ENCODE assay signal across 24 cellular contexts in genomic region chr11:60945295-60945667, GRCh38. TPM values are rescaled to one million over a fixed set of nuclear protein-coding genes. Genes with fewer than 3 reads are reported as not detected.
"Had no signal": no experiment of that assay in that cellular context is flagged by ENCODE, and none has a peak within 500 bp of the region (broad histone marks: within the 10 kb centered on the region; RNA-seq: fewer than 3 reads in every experiment).

No MANE protein-coding gene starts in this region.

- H3K36me3 Mint-ChIP-seq: mesothelial cell of epicardium, natural killer cell had no signal

- H3K4me3 Mint-ChIP-seq: effector memory CD8-positive, alpha-beta T cell; mesothelial cell of epicardium; natural killer cell; neural crest cell had no signal

- H3K27ac Mint-ChIP-seq: effector memory CD8-positive, alpha-beta T cell; mesothelial cell of epicardium; natural killer cell; progenitor cell of endocrine pancreas had no signal

- H3K9me3 Mint-ChIP-seq: effector memory CD8-positive, alpha-beta T cell; mesothelial cell of epicardium; natural killer cell; neural crest cell had no signal

- H3K9me3 ChIP-seq: esophagus muscularis mucosa, gastrocnemius medialis, heart right ventricle, pancreas, suprapubic skin, thyroid gland, upper lobe of left lung, uterus had no signal

- H3K4me3 ChIP-seq: esophagus muscularis mucosa, gastrocnemius medialis, heart right ventricle, pancreas, suprapubic skin, thyroid gland, upper lobe of left lung, uterus had no signal

- DNase-seq: effector memory CD8-positive, alpha-beta T cell; gastrocnemius medialis; heart right ventricle; hypothalamus; kidney glomerular epithelial cell; mammary epithelial cell; natural killer cell; nucleus accumbens; small intestine; stimulated activated CD4-positive, alpha-beta T cell treated with anti-CD3 and anti-CD28 coated beads, Interleukin-12 subunit alpha, Interleukin-12 subunit beta, amount 100 ng/mL, for 4 hours; stimulated activated naive CD8-positive, alpha-beta T cell treated with anti-CD3 and anti-CD28 coated beads, Interleukin-15, Interleukin-2, amounts not matched to agents 100 U/mL and 50 U/mL, for 24 hours; thyroid gland; upper lobe of left lung; uterus had no signal

- H3K4me1 ChIP-seq: gastrocnemius medialis had no signal

- H3K27me3 ChIP-seq: esophagus muscularis mucosa, pancreas, suprapubic skin, thyroid gland, upper lobe of left lung, uterus had no signal

- H3K27ac ChIP-seq: epithelial cell of prostate, esophagus muscularis mucosa, gastrocnemius medialis, heart right ventricle, pancreas, suprapubic skin, thyroid gland, upper lobe of left lung, uterus had no signal

- H3K36me3 ChIP-seq: gastrocnemius medialis, pancreas, thyroid gland, uterus had no signal

- ATAC-seq: effector memory CD8-positive, alpha-beta T cell; gastrocnemius medialis; heart right ventricle; left lobe of liver; natural killer cell; right cardiac atrium; stimulated activated naive CD8-positive, alpha-beta T cell treated with anti-CD3 and anti-CD28 coated beads, Interleukin-15, Interleukin-2, amounts not matched to agents 100 U/mL and 50 U/mL, for 24 hours had no signal

RNA-seq across cellular contexts. Expression of gene TMEM132A, which starts 21.0 kb away (rescaled TPM):
- total RNA-seq: natural killer cell had no signal

RNA-seq across cellular contexts. Expression of gene CD6, which starts 26.2 kb away (rescaled TPM):
- total RNA-seq: fibroblast of villous mesenchyme, mammary epithelial cell had no signal
